In genomic region chr19:36638862-36639510, GRCh38 we compare ENCODE assay signal across 24 cellular contexts. TPM values are rescaled to one million over a fixed set of nuclear protein-coding genes. Genes with fewer than 3 reads are reported as not detected.
DNase-seq lines count a peak whose midpoint lies in the region; TF ChIP-seq lines count a peak whose summit lies in the region.
"Had no signal": no experiment of that assay in that cellular context is flagged by ENCODE, and none has a peak within 500 bp of the region (broad histone marks: within the 10 kb centered on the region; RNA-seq: fewer than 3 reads in every experiment).

No MANE protein-coding gene starts in this region.

- TSS peak; percentile 8 for BruUV-seq in Caco-2 (replicated peaks; lab: Mats Ljungman, UMichigan)
- BruUV-seq in mammary epithelial cell (replicated peaks; lab: Mats Ljungman, UMichigan): no TSS peak

- H3K4me3 ChIP-seq in Caco-2 (ENCODE audit: low read depth, low read length) (no peak overlapping the region), HUES64 (ENCODE audit: low read length) (0 out of 2 replicates have a peak overlapping the region, but pooled peaks have one; percentile 21), mammary epithelial cell (replicated peaks in 1 of 3; ENCODE audit: insufficient read depth in 1 of 3, low read depth in 2 of 3, low read length in 3 of 3) (no peak overlapping the region), fibroblast of villous mesenchyme (ENCODE audit: low read depth, low read length) (no peak overlapping the region)
- H3K4me3 ChIP-seq: Peyer's patch, SK-N-MC, upper lobe of left lung had no signal

- CTCF ChIA-PET in Caco-2 (lab: Charles Lee) (no interaction called here), mammary epithelial cell (lab: Charles Lee; ENCODE audit: low non-redundant PET) (no interaction called here)

- POLR2A ChIA-PET in Caco-2 (lab: Charles Lee): no interaction called here

- no peak overlapping the region for H2AFZ ChIP-seq in mammary epithelial cell (ENCODE audit: low read depth, low read length)

- H3K27ac ChIP-seq in HUES64 (ENCODE audit: low read depth, low read length): no peak overlapping the region
- H3K27ac ChIP-seq in mammary epithelial cell (ENCODE audit: insufficient read depth, low read depth, low read length): no peak overlapping the region
- H3K27ac ChIP-seq: foreskin keratinocyte, Peyer's patch, SK-N-MC, upper lobe of left lung had no signal

- no peak overlapping the region for H3K4me3 Mint-ChIP-seq in Caco-2 (ENCODE audit: unreplicated experiment)
- H3K4me3 Mint-ChIP-seq: activated CD8-positive, alpha-beta memory T cell treated with anti-CD3 and anti-CD28 coated beads, Interleukin-2, amount 10 ng/mL, durations not matched to agents 7 days and 5 days; activated naive CD8-positive, alpha-beta T cell treated with anti-CD3 and anti-CD28 coated beads, Interleukin-2, amount 50 U/mL, for 24 hours; CD4-positive, CD25-positive, alpha-beta regulatory T cell had no signal

- intact Hi-C loops in Caco-2 (cut with micrococcal nuclease; ENCODE audit: unreplicated experiment): no loop called here
- intact Hi-C loops in mammary epithelial cell (cut with micrococcal nuclease): no loop called here

- TF ChIP-seq CTCF in Caco-2 (IDR thresholded peaks at IDR 0.05; ENCODE audit: insufficient read depth in 1 of 2, low read depth in 1 of 2, low read length in 1 of 2, severe bottlenecking in 1 of 2, unreplicated experiment in 1 of 2) (no peak), mammary epithelial cell (conservative IDR thresholded peaks at IDR 0.05 in 1 of 2, IDR thresholded peaks at IDR 0.05 in 1 of 2; ENCODE audit: extremely low read depth in 1 of 2, insufficient read depth in 1 of 2, low read depth in 1 of 2, low read length in 2 of 2) (no peak), fibroblast of villous mesenchyme (IDR thresholded peaks at IDR 0.05; ENCODE audit: insufficient read depth, low read depth, low read length) (no peak)

- no peaks in the 10 kb centered on the region for H4K20me1 ChIP-seq in mammary epithelial cell (ENCODE audit: insufficient read depth, low read length)

- in situ Hi-C loops in mammary epithelial cell (cut with MboI; ENCODE audit: low sequenced_read_pairs in 2 of 2) (no loop called here), ACHN (cut with HindIII; ENCODE audit: low pct_ligation_motif_present, low pct_unique_long_range_greater_than_20kb, low sequenced_read_pairs) (no loop called here)

- DNase-seq in Caco-2: no peak
- DNase-seq in mammary epithelial cell: peak; percentile 0
- peak; percentile 2 for DNase-seq in fibroblast of villous mesenchyme (ENCODE audit: low read depth)
- DNase-seq in ACHN: no peak
- DNase-seq in inferior parietal cortex (ENCODE audit: extremely low spot score): no peak
- DNase-seq in NCI-H2081 (lab: John Stamatoyannopoulos, UW): no peak
- DNase-seq in nucleus accumbens (lab: John Stamatoyannopoulos, UW): no peak
- DNase-seq: activated CD8-positive, alpha-beta memory T cell treated with anti-CD3 and anti-CD28 coated beads, Interleukin-2, amount 10 ng/mL, durations not matched to agents 7 days and 5 days; activated naive CD8-positive, alpha-beta T cell treated with anti-CD3 and anti-CD28 coated beads, Interleukin-2, amount 50 U/mL, for 24 hours; DND-41; effector CD8-positive, alpha-beta T cell; foreskin keratinocyte; GOT3; KG1; NCI-H1092 treated with DMSO at 0.1 percent for 48 hours; NCI-H2171; NCI-H82; Peyer's patch; stimulated activated naive CD8-positive, alpha-beta T cell treated with anti-CD3 and anti-CD28 coated beads, Interleukin-15, Interleukin-2, amounts not matched to agents 100 U/mL and 50 U/mL, for 24 hours; upper lobe of left lung had no signal

- no peak overlapping the region for H3K4me2 ChIP-seq in mammary epithelial cell (ENCODE audit: insufficient read depth, low read depth, low read length)

- H3K27ac Mint-ChIP-seq in Caco-2 (ENCODE audit: unreplicated experiment): no peak overlapping the region
- H3K27ac Mint-ChIP-seq: activated CD8-positive, alpha-beta memory T cell treated with anti-CD3 and anti-CD28 coated beads, Interleukin-2, amount 10 ng/mL, durations not matched to agents 7 days and 5 days; activated naive CD8-positive, alpha-beta T cell treated with anti-CD3 and anti-CD28 coated beads, Interleukin-2, amount 50 U/mL, for 24 hours; activated T-helper 2 cell treated with anti-CD3 and anti-CD28 coated beads, Interferon-gamma antibody, Interleukin-2, Interleukin-4, amounts not matched to agents 10 μg/mL and 5 μg/mL and 100 μg/mL, durations not matched to agents 14 hours and 24 hours and 36 hours; CD4-positive, CD25-positive, alpha-beta regulatory T cell had no signal

- no peak overlapping the region for H3K9ac ChIP-seq in HUES64 (ENCODE audit: low read depth, low read length)
- H3K9ac ChIP-seq in mammary epithelial cell (ENCODE audit: insufficient read depth, low read length): no peak overlapping the region

- H3K27me3 Mint-ChIP-seq in Caco-2 (ENCODE audit: insufficient read depth, unreplicated experiment): no peaks in the 10 kb centered on the region
- H3K27me3 Mint-ChIP-seq: activated CD8-positive, alpha-beta memory T cell treated with anti-CD3 and anti-CD28 coated beads, Interleukin-2, amount 10 ng/mL, durations not matched to agents 7 days and 5 days; activated naive CD8-positive, alpha-beta T cell treated with anti-CD3 and anti-CD28 coated beads, Interleukin-2, amount 50 U/mL, for 24 hours; CD4-positive, CD25-positive, alpha-beta regulatory T cell had no signal

- H3K4me1 ChIP-seq in Caco-2 (no peaks in the 10 kb centered on the region), HUES64 (ENCODE audit: insufficient read depth, low read length) (no peaks in the 10 kb centered on the region), mammary epithelial cell (ENCODE audit: insufficient read depth, low read length) (no peaks in the 10 kb centered on the region)
- H3K4me1 ChIP-seq: foreskin keratinocyte, Peyer's patch, upper lobe of left lung had no signal

- no peaks in the 10 kb centered on the region for H3K27me3 ChIP-seq in Caco-2 (replicated peaks; ENCODE audit: control insufficient read depth, insufficient read depth, low read length)
- no peaks in the 10 kb centered on the region for H3K27me3 ChIP-seq in HUES64 (ENCODE audit: insufficient read depth, low read length)
- H3K27me3 ChIP-seq in mammary epithelial cell (ENCODE audit: insufficient read depth, low read length): no peaks in the 10 kb centered on the region
- H3K27me3 ChIP-seq: foreskin keratinocyte, Peyer's patch, upper lobe of left lung had no signal

- peaks cover 24% of the 10 kb centered on the region for H3K36me3 Mint-ChIP-seq in Caco-2 (ENCODE audit: insufficient read depth, unreplicated experiment)

- 93% methylated on average over 2 of the region's 5 CpGs for WGBS in HUES64
- 92% methylated on average over 5 of the region's 5 CpGs for WGBS in mammary epithelial cell (ENCODE audit: low coverage, missing lambda C conversion rate)

- dilution Hi-C loops in mammary epithelial cell (cut with HindIII; ENCODE audit: low sequenced_read_pairs): no loop called here

- H3K4me1 Mint-ChIP-seq in Caco-2 (ENCODE audit: low read depth, unreplicated experiment): no peaks in the 10 kb centered on the region
- H3K4me1 Mint-ChIP-seq: activated CD8-positive, alpha-beta memory T cell treated with anti-CD3 and anti-CD28 coated beads, Interleukin-2, amount 10 ng/mL, durations not matched to agents 7 days and 5 days; activated naive CD8-positive, alpha-beta T cell treated with anti-CD3 and anti-CD28 coated beads, Interleukin-2, amount 50 U/mL, for 24 hours; CD4-positive, CD25-positive, alpha-beta regulatory T cell had no signal

- H3K36me3 ChIP-seq in Caco-2 (ENCODE audit: control insufficient read depth, insufficient read depth, low read length): no peaks in the 10 kb centered on the region
- peaks cover 40% of the 10 kb centered on the region for H3K36me3 ChIP-seq in HUES64 (ENCODE audit: insufficient read depth, low read length)
- no peaks in the 10 kb centered on the region for H3K36me3 ChIP-seq in mammary epithelial cell (ENCODE audit: insufficient read depth, low read length)

- H3K79me2 ChIP-seq in mammary epithelial cell (ENCODE audit: insufficient read depth, low read length): no peaks in the 10 kb centered on the region

- H3K9me3 Mint-ChIP-seq in Caco-2 (ENCODE audit: unreplicated experiment): peaks cover 46% of the 10 kb centered on the region

- peaks cover 58% of the 10 kb centered on the region for H3K9me3 ChIP-seq in Caco-2
- H3K9me3 ChIP-seq in HUES64 (ENCODE audit: insufficient read depth, low read depth, low read length): peaks cover 85% of the 10 kb centered on the region
- H3K9me3 ChIP-seq in mammary epithelial cell (replicated peaks; ENCODE audit: insufficient read depth, low read length): peaks cover 56% of the 10 kb centered on the region

RNA-seq across cellular contexts. Expression of gene ZNF461, which starts 27.7 kb away (rescaled TPM):
- total RNA-seq in Caco-2 (2022) (6.5 and 8.5 TPM in 2 replicates), mammary epithelial cell (1 to 10 TPM; 5.6 to 8.8 TPM), fibroblast of villous mesenchyme (10.3 and 13.4 TPM in 2 replicates)
- polyA plus RNA-seq in HUES64 (2013, experiment 1 of 2): 4.3 TPM
- 5.0 TPM for polyA plus RNA-seq in HUES64 (2013, experiment 2 of 2)
- polyA plus RNA-seq in mammary epithelial cell: 1.2 TPM
- 19.0 TPM for polyA minus RNA-seq in mammary epithelial cell

RNA-seq across cellular contexts. Expression of gene ZNF382, which starts 33.9 kb away (rescaled TPM):
- 0.12 and 0.50 TPM in 2 replicates for total RNA-seq in Caco-2 (2022)
- polyA plus RNA-seq in HUES64 (2013, experiment 1 of 2): 3.4 TPM
- polyA plus RNA-seq in HUES64 (2013, experiment 2 of 2): 7.6 TPM
- 1 to 10 TPM; 4.7 to 8.7 TPM for total RNA-seq in mammary epithelial cell
- polyA plus RNA-seq in mammary epithelial cell: 0.49 TPM
- not detected for polyA minus RNA-seq in mammary epithelial cell
- total RNA-seq in fibroblast of villous mesenchyme: 5.2 and 10.4 TPM in 2 replicates

RNA-seq across cellular contexts. Expression of gene ZNF567, which starts 48.4 kb away (rescaled TPM):
- total RNA-seq in Caco-2 (2022) (8.6 and 9.0 TPM in 2 replicates), mammary epithelial cell (1 to 10 TPM; 7.3 to 7.5 TPM), fibroblast of villous mesenchyme (4.2 and 8.2 TPM in 2 replicates)
- polyA plus RNA-seq in HUES64 (2013, experiment 1 of 2): 10.2 TPM
- polyA plus RNA-seq in HUES64 (2013, experiment 2 of 2): 10.8 TPM
- 3.8 TPM for polyA plus RNA-seq in mammary epithelial cell
- not detected for polyA minus RNA-seq in mammary epithelial cell

Comparison
In these comparisons a context has a peak if more than half of its experiments do, and no peak if none do; other contexts are left out.
1. DNase-seq: peak in mammary epithelial cell (single experiment) and fibroblast of villous mesenchyme (single experiment); none in Caco-2 (0 of 2), ACHN (single experiment), inferior parietal cortex (single experiment), NCI-H2081 (0 of 2) and nucleus accumbens (0 of 56).